25 cellular contexts compared by ENCODE assay signal in genomic region chr20:48257833-48258232, GRCh38.
"Had no signal": no experiment of that assay in that cellular context is flagged by ENCODE, and none has a peak within 500 bp of the region (broad histone marks: within the 10 kb centered on the region; RNA-seq: fewer than 3 reads in every experiment).

No MANE protein-coding gene starts in this region.

- H3K27me3 ChIP-seq: gastrocnemius medialis, left lung had no signal

- H3K9me3 ChIP-seq: esophagus squamous epithelium, gastrocnemius medialis, left lung, lower lobe of right lung, mucosa of descending colon had no signal

- H3K4me1 ChIP-seq: esophagus squamous epithelium, gastrocnemius medialis, heart right ventricle, left lung, lower lobe of right lung had no signal

- H3K36me3 ChIP-seq: esophagus squamous epithelium, gastrocnemius medialis, heart right ventricle, left lung, lower lobe of right lung had no signal

- DNase-seq: effector CD8-positive, alpha-beta T cell; effector memory CD8-positive, alpha-beta T cell; erythroblast; esophagus squamous epithelium; foreskin fibroblast; foreskin melanocyte; gastrocnemius medialis; glutamatergic neuron; head of caudate nucleus; heart right ventricle; hippocampal formation; left cardiac atrium; left lung; left ventricle myocardium superior; lower lobe of right lung; mesenchymal stem cell; mucosa of descending colon; naive B cell; naive thymus-derived CD8-positive, alpha-beta T cell had no signal

- H3K27ac ChIP-seq: coronary artery, epithelial cell of prostate, esophagus squamous epithelium, gastrocnemius medialis, heart right ventricle, left lung, lower lobe of right lung had no signal

- FAIRE-seq: endometrium, islet of Langerhans, keratinocyte had no signal

- H3K4me3 ChIP-seq: coronary artery, esophagus squamous epithelium, gastrocnemius medialis, heart right ventricle, left lung, lower lobe of right lung, mucosa of descending colon had no signal

- ATAC-seq: effector memory CD8-positive, alpha-beta T cell; esophagus mucosa; gastrocnemius medialis; heart right ventricle; left cardiac atrium; left lung; left ventricle myocardium superior; lower lobe of right lung; mucosa of descending colon; naive thymus-derived CD8-positive, alpha-beta T cell had no signal
